8 cellular contexts compared by ENCODE assay signal in genomic region chr6:156866181-156866862, GRCh38.
DNase-seq lines count a peak whose midpoint lies in the region; ATAC-seq, FAIRE-seq and TF ChIP-seq lines count a peak whose summit lies in the region.

No MANE protein-coding gene starts in this region.

- ATAC-seq in GM18858 (IDR thresholded peaks at IDR 0.05; ENCODE audit: unreplicated experiment) (peak; percentile 46), HG03135 (IDR thresholded peaks at IDR 0.05; ENCODE audit: unreplicated experiment) (peak; percentile 56), left lobe of liver (peak; percentile 38)
- ATAC-seq in activated T-helper 17 cell treated with anti-CD3 and anti-CD28 coated beads, Interleukin-2, amount 50 U/mL, for 72 hours (replicated peaks) = peak; percentile 83

- intact Hi-C loops in Calu3 (cut with micrococcal nuclease; ENCODE audit: unreplicated experiment) = no loop called here

- H3K4me1 ChIP-seq in small intestine (ENCODE audit: control insufficient read depth in 2 of 2, insufficient read depth in 1 of 2, low read depth in 1 of 2, low read length in 1 of 2) = peaks cover 2 to 14% of the 10 kb centered on the region in 2 donors

- no peak overlapping the region for H3K4me3 ChIP-seq in small intestine (ENCODE audit: low read depth in 1 of 2, low read length in 2 of 2)

- H3K27ac ChIP-seq in small intestine (ENCODE audit: low read depth in 1 of 2, low read length in 1 of 2) = peak overlapping the region in 1 of 2 donors; percentile 63

- peaks cover 50% of the 10 kb centered on the region for H3K4me1 Mint-ChIP-seq in activated T-helper 17 cell treated with anti-CD3 and anti-CD28 coated beads, Interleukin-2, amount 50 U/mL, for 72 hours
- H3K4me1 Mint-ChIP-seq in Calu3 (ENCODE audit: low read depth, unreplicated experiment) (peaks cover 25% of the 10 kb centered on the region), mesothelial cell of epicardium (peaks cover 44% of the 10 kb centered on the region)

- H3K36me3 Mint-ChIP-seq in activated T-helper 17 cell treated with anti-CD3 and anti-CD28 coated beads, Interleukin-2, amount 50 U/mL, for 72 hours (ENCODE audit: low read depth) = no peaks in the 10 kb centered on the region
- H3K36me3 Mint-ChIP-seq in Calu3 (ENCODE audit: insufficient read depth, unreplicated experiment) = no peaks in the 10 kb centered on the region
- H3K36me3 Mint-ChIP-seq in mesothelial cell of epicardium = peaks cover 12% of the 10 kb centered on the region

- TF ChIP-seq CTCF in Calu3 (IDR thresholded peaks at IDR 0.05; ENCODE audit: unreplicated experiment) (no peak), mesothelial cell of epicardium (IDR thresholded peaks at IDR 0.05; ENCODE audit: unreplicated experiment) (no peak)

- FAIRE-seq in small intestine (lab: Jason Lieb, UNC) = no peak

- no peaks in the 10 kb centered on the region for H3K36me3 ChIP-seq in small intestine (ENCODE audit: control insufficient read depth in 2 of 2, insufficient read depth in 2 of 2, low read length in 2 of 2)

- H3K9me3 Mint-ChIP-seq in activated T-helper 17 cell treated with anti-CD3 and anti-CD28 coated beads, Interleukin-2, amount 50 U/mL, for 72 hours = no peaks in the 10 kb centered on the region
- H3K9me3 Mint-ChIP-seq in Calu3 (ENCODE audit: low read depth, unreplicated experiment) (no peaks in the 10 kb centered on the region), mesothelial cell of epicardium (peaks cover 17% of the 10 kb centered on the region)

- H3K27me3 Mint-ChIP-seq in activated T-helper 17 cell treated with anti-CD3 and anti-CD28 coated beads, Interleukin-2, amount 50 U/mL, for 72 hours = no peaks in the 10 kb centered on the region
- H3K27me3 Mint-ChIP-seq in Calu3 (ENCODE audit: unreplicated experiment) (no peaks in the 10 kb centered on the region), mesothelial cell of epicardium (ENCODE audit: low read depth) (no peaks in the 10 kb centered on the region)

- H3K27me3 ChIP-seq in small intestine (ENCODE audit: control insufficient read depth in 2 of 2, insufficient read depth in 2 of 2, low read length in 2 of 2) = no peaks in the 10 kb centered on the region

- peak overlapping the region; percentile 95 for H3K27ac Mint-ChIP-seq in activated T-helper 17 cell treated with anti-CD3 and anti-CD28 coated beads, Interleukin-2, amount 50 U/mL, for 72 hours
- H3K27ac Mint-ChIP-seq in Calu3 (ENCODE audit: unreplicated experiment) = no peak overlapping the region
- H3K27ac Mint-ChIP-seq in mesothelial cell of epicardium = no peak overlapping the region

- 62 to 71% (median 70%) methylated on average over 8 of the region's 8 CpGs for WGBS in small intestine, 3 donors

- no peaks in the 10 kb centered on the region for H3K9me3 ChIP-seq in small intestine (ENCODE audit: control insufficient read depth, low read depth)

- CTCF ChIA-PET in Calu3 (lab: Charles Lee) = no interaction called here

- peak overlapping the region; percentile 85 for H3K4me3 Mint-ChIP-seq in activated T-helper 17 cell treated with anti-CD3 and anti-CD28 coated beads, Interleukin-2, amount 50 U/mL, for 72 hours
- H3K4me3 Mint-ChIP-seq in Calu3 (ENCODE audit: low read depth, unreplicated experiment) = no peak overlapping the region
- no peak overlapping the region for H3K4me3 Mint-ChIP-seq in mesothelial cell of epicardium

- no TSS peak for BruUV-seq in Calu3 (replicated peaks; lab: Mats Ljungman, UMichigan)

- no peak for DNase-seq in left lobe of liver (ENCODE audit: low spot score)
- DNase-seq in small intestine = no peak
- no peak for DNase-seq in NCI-H2227 (lab: John Stamatoyannopoulos, UW; ENCODE audit: unreplicated experiment)
- no peak for DNase-seq in Calu3
- no peak for DNase-seq in mesothelial cell of epicardium (ENCODE audit: low spot score in 2 of 2, unreplicated experiment in 2 of 2)
